8 cellular contexts compared by ENCODE assay signal in genomic region chr10:26556756-26557640, GRCh38.
DNase-seq lines count a peak whose midpoint lies in the region; ATAC-seq and TF ChIP-seq lines count a peak whose summit lies in the region.

No MANE protein-coding gene starts in this region.

- no peak overlapping the region for H3K4me3 Mint-ChIP-seq in activated B cell treated with CpG ODN at 0.5 μM for 24 hours
- no peak overlapping the region for H3K4me3 Mint-ChIP-seq in nephron

- H3K4me2 ChIP-seq in BLaER1 treated with 17β-estradiol and CSF1 and Interleukin-3, amounts not matched to agents 10 nM and 100 nM: peak overlapping the region in 5 of 11 experiments; percentile 75 to 86 (median 81); a peak in 8 of 22 replicates

- H3K27me3 Mint-ChIP-seq in activated B cell treated with CpG ODN at 0.5 μM for 24 hours (no peaks in the 10 kb centered on the region), nephron (ENCODE audit: low read depth) (peaks cover 14% of the 10 kb centered on the region)

- ATAC-seq in GM18868 (IDR thresholded peaks at IDR 0.05; ENCODE audit: unreplicated experiment) (peak; percentile 72), activated B cell treated with CpG ODN at 0.5 μM for 24 hours (ENCODE audit: low read depth) (peak; percentile 64), GM21786 (IDR thresholded peaks at IDR 0.05; ENCODE audit: unreplicated experiment) (no peak), GM18505 (IDR thresholded peaks at IDR 0.05; ENCODE audit: unreplicated experiment) (no peak)

- H4K20me1 ChIP-seq in BLaER1 treated with 17β-estradiol and CSF1 and Interleukin-3, amounts not matched to agents 10 nM and 100 nM: peaks cover 14 to 94% (median 80%) of the 10 kb centered on the region in 11 experiments; a peak in 20 of 22 replicates

- H3K9me3 Mint-ChIP-seq in activated B cell treated with CpG ODN at 0.5 μM for 24 hours: no peaks in the 10 kb centered on the region
- no peaks in the 10 kb centered on the region for H3K9me3 Mint-ChIP-seq in nephron

- H3K36me3 Mint-ChIP-seq in activated B cell treated with CpG ODN at 0.5 μM for 24 hours (ENCODE audit: low read depth) (peaks cover 83% of the 10 kb centered on the region), nephron (ENCODE audit: low read depth) (no peaks in the 10 kb centered on the region)

- CTCF ChIA-PET in activated B cell treated with CpG ODN at 0.5 μM for 24 hours (lab: Charles Lee): interaction anchor here (0.6 to 6.5 kb wide), 4 partner anchors 28 to 682 kb away, joined by 3 to 67 read pairs (median 10); no protein-coding TSS in a partner anchor

- peak overlapping the region in 3 of 11 experiments; percentile 45 to 73 (median 69); a peak in 3 of 22 replicates for H3K9ac ChIP-seq in BLaER1 treated with 17β-estradiol and CSF1 and Interleukin-3, amounts not matched to agents 10 nM and 100 nM

- intact Hi-C loops in activated B cell treated with CpG ODN at 0.5 μM for 24 hours (cut with micrococcal nuclease): loop anchor here (1.0 to 5.0 kb wide), 2 partner anchors 222 to 830 kb away; no protein-coding TSS in a partner anchor

- H3K36me3 ChIP-seq in BLaER1 treated with 17β-estradiol and CSF1 and Interleukin-3, amounts not matched to agents 10 nM and 100 nM: peaks cover 81 to 100% (median 99%) of the 10 kb centered on the region in 11 experiments

- POLR2A ChIA-PET in activated B cell treated with CpG ODN at 0.5 μM for 24 hours (lab: Charles Lee): interaction anchor here (0.7 to 1.0 kb wide), 2 partner anchors 221 to 1624 kb away, joined by 3 to 5 read pairs; no protein-coding TSS in a partner anchor

- TF ChIP-seq CTCF in activated B cell treated with CpG ODN at 0.5 μM for 24 hours (IDR thresholded peaks at IDR 0.05): peak; percentile 29
- peak; percentile 87 to 93 (median 91) for TF ChIP-seq CTCF in nephron (IDR thresholded peaks at IDR 0.05; ENCODE audit: unreplicated experiment in 3 of 3)

- no peaks in the 10 kb centered on the region for H3K27me3 ChIP-seq in BLaER1 treated with 17β-estradiol and CSF1 and Interleukin-3, amounts not matched to agents 10 nM and 100 nM

- H3K4me3 ChIP-seq in BLaER1 treated with 17β-estradiol and CSF1 and Interleukin-3, amounts not matched to agents 10 nM and 100 nM: no peak overlapping the region

- H3K27ac ChIP-seq in BLaER1 treated with 17β-estradiol and CSF1 and Interleukin-3, amounts not matched to agents 10 nM and 100 nM: peak overlapping the region in 9 of 11 experiments; percentile 30 to 84 (median 59); a peak in 14 of 22 replicates

- no peak for TF ChIP-seq POLR2A in GM18505 (IDR thresholded peaks at IDR 0.05; ENCODE audit: borderline replicate concordance, extremely low read depth, insufficient read depth, insufficient read length)

- H3K4me1 Mint-ChIP-seq in activated B cell treated with CpG ODN at 0.5 μM for 24 hours (no peaks in the 10 kb centered on the region), nephron (no peaks in the 10 kb centered on the region)

- peaks cover 0 to 58% (median 45%) of the 10 kb centered on the region in 10 experiments; a peak in 17 of 20 replicates for H3K4me1 ChIP-seq in BLaER1 treated with 17β-estradiol and CSF1 and Interleukin-3, amounts not matched to agents 10 nM and 100 nM

- H3K9me3 ChIP-seq in BLaER1 treated with 17β-estradiol and CSF1 and Interleukin-3, amounts not matched to agents 10 nM and 100 nM (replicated peaks in 1 of 11): no peaks in the 10 kb centered on the region

- H3K27ac Mint-ChIP-seq in activated B cell treated with CpG ODN at 0.5 μM for 24 hours (peak overlapping the region; percentile 42), nephron (no peak overlapping the region)

- peak; percentile 35 to 66 for DNase-seq in NCI-H2081 (lab: John Stamatoyannopoulos, UW)
- no peak for DNase-seq in activated B cell treated with CpG ODN at 0.5 μM for 24 hours
- DNase-seq in fibroblast of gingiva (ENCODE audit: low read depth): peak; percentile 40

Comparison
In these comparisons a context has a peak if more than half of its experiments do, and no peak if none do; other contexts are left out.
1. ATAC-seq: peak in GM18868 (single experiment) and activated B cell treated with CpG ODN at 0.5 μM for 24 hours (single experiment); none in GM21786 (single experiment) and GM18505 (single experiment).